Comparison of ENCODE assay signal across 8 cellular contexts in genomic region chr14:79562158-79562557, GRCh38.
"Had no signal": no experiment of that assay in that cellular context is flagged by ENCODE, and none has a peak within 500 bp of the region (broad histone marks: within the 10 kb centered on the region; RNA-seq: fewer than 3 reads in every experiment).

No MANE protein-coding gene starts in this region.

- DNase-seq: H9, HCEC 1CT, IMR-90 had no signal

- ATAC-seq: GM23338, K562 had no signal

- FAIRE-seq: H1, H54, HTR-8/SVneo, K562 had no signal

- H2AFZ ChIP-seq: GM23338 had no signal

- H3K4me3 ChIP-seq: GM23338, K562 had no signal

- H3K27ac Mint-ChIP-seq: GM23338, H9 had no signal

- H3K4me3 Mint-ChIP-seq: GM23338, H9 had no signal

- H3K9me3 Mint-ChIP-seq: GM23338, H9 had no signal

- H3K4me2 ChIP-seq: GM23338 had no signal
